ENCODE assay signal across 9 cellular contexts in the genomic region with DNA sequence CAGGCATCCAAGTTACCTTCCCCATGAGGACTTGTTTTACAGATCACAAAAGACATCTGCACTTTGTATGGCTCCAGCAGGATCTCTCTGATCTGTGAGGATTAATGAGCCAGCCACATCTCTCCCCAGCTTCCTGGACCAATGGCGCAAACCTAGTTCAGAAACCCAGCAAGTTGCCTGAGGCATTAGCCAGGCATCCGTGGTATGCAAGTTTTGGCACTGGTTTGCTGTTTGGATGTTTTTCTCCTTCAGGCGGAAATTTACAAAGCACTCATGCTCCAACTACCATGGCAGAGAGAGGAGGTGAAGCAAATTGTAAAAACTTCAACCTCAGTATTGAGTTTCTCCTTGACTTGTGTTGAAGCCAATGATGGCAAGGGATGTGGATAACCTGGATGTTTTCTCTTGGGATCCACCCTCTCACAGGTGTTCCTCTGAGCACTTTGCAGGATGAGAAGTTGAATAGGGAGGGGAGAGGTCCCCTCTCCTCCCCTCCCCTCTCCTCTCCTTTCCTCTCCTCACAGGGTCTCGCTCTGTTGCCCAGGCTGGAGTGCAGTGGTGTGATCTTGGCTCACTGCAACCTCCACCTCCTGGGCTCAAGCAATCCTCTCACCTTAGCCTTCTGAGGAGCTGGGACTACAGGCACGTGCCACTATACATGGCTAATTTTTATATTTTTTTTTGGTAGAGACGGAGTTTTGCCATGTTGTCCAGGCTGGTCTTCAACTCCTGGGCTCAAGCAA. TPM values are rescaled to one million over a fixed set of nuclear protein-coding genes. Genes with fewer than 3 reads are reported as not detected.
DNase-seq lines count a peak whose midpoint lies in the region; ATAC-seq, FAIRE-seq and TF ChIP-seq lines count a peak whose summit lies in the region.
"Had no signal": no experiment of that assay in that cellular context is flagged by ENCODE, and none has a peak within 500 bp of the region (broad histone marks: within the 10 kb centered on the region; RNA-seq: fewer than 3 reads in every experiment).

No MANE protein-coding gene starts in this region.

- no peak for ATAC-seq in HG03342 (IDR thresholded peaks at IDR 0.05; ENCODE audit: unreplicated experiment)

- H3K9me3 Mint-ChIP-seq in astrocyte (ENCODE audit: unreplicated experiment), result peaks cover 2% of the 10 kb centered on the region

- no peak overlapping the region for H3K4me3 ChIP-seq in astrocyte (ENCODE audit: insufficient read depth, low read depth, low read length)

- peak overlapping the region; percentile 38 for H3K27ac ChIP-seq in astrocyte (ENCODE audit: low read depth, low read length)

- no peak overlapping the region for H2AFZ ChIP-seq in astrocyte (ENCODE audit: low read depth, low read length)

- no peaks in the 10 kb centered on the region for H3K36me3 Mint-ChIP-seq in astrocyte (ENCODE audit: low read depth, unreplicated experiment)

- no peak overlapping the region for H3K27ac Mint-ChIP-seq in astrocyte (ENCODE audit: unreplicated experiment)

- no peak overlapping the region for H3K4me3 Mint-ChIP-seq in astrocyte (ENCODE audit: unreplicated experiment)

- no peak for TF ChIP-seq CTCF in astrocyte (IDR thresholded peaks at IDR 0.05; ENCODE audit: insufficient read depth, low read depth, low read length)

- no peaks in the 10 kb centered on the region for H4K20me1 ChIP-seq in astrocyte (ENCODE audit: insufficient read depth, low read length)

- no peaks in the 10 kb centered on the region for H3K79me2 ChIP-seq in astrocyte (ENCODE audit: insufficient read depth, low read length)

- DNase-seq in A172 (ENCODE audit: low spot score) (peak; percentile 89), HS-5 (ENCODE audit: low read depth) (peak; percentile 95), astrocyte (ENCODE audit: low read depth) (peak; percentile 97), left kidney (ENCODE audit: low read depth, low spot score) (peak; percentile 78), NCI-H82 (lab: John Stamatoyannopoulos, UW) (no peak)
- no peak for DNase-seq in NK-92 treated with Interleukin-12 subunit alpha and Interleukin-12 subunit beta, amount 100 ng/mL, for 24 hours (lab: John Stamatoyannopoulos, UW)
- no peak for DNase-seq in stimulated activated CD4-positive, alpha-beta T cell treated with anti-CD3 and anti-CD28 coated beads, Interleukin-2, amount 100 ng/mL, for 24 hours
- DNase-seq: SHP77 had no signal

- H3K4me1 Mint-ChIP-seq in astrocyte (ENCODE audit: low read depth, unreplicated experiment), result peaks cover 18% of the 10 kb centered on the region

- no peaks in the 10 kb centered on the region for H3K27me3 ChIP-seq in astrocyte (ENCODE audit: insufficient read depth, low read length)

- peaks cover 9% of the 10 kb centered on the region for H3K4me1 ChIP-seq in astrocyte (ENCODE audit: insufficient read depth, low read length)

- H3K27me3 Mint-ChIP-seq in astrocyte (ENCODE audit: low read depth, unreplicated experiment), result peaks cover 6% of the 10 kb centered on the region

- no peaks in the 10 kb centered on the region for H3K36me3 ChIP-seq in astrocyte (ENCODE audit: insufficient read depth, low read length)

- H3K4me2 ChIP-seq in astrocyte (ENCODE audit: low read length), result peak overlapping the region; percentile 50

- no peaks in the 10 kb centered on the region for H3K9me3 ChIP-seq in astrocyte (ENCODE audit: insufficient read depth, low read depth, low read length)

- peak; percentile 97 for FAIRE-seq in astrocyte (lab: Jason Lieb, UNC)

- peak overlapping the region; percentile 2 for H3K9ac ChIP-seq in astrocyte (ENCODE audit: low read length)

RNA-seq across cellular contexts. Expression of a gene that starts 25.6 kb away (rescaled TPM):
- total RNA-seq in A172 (2014; rRNA removed; shearing (Covaris generic)), result 1,393 and 1,401 TPM in 2 replicates
- total RNA-seq in astrocyte, result 1,663 and 1,692 TPM in 2 replicates

RNA-seq across cellular contexts. Expression of a gene that starts 41.6 kb away (rescaled TPM):
- total RNA-seq in A172 (2014; rRNA removed; shearing (Covaris generic)), result not detected in 2 replicates
- not detected in 2 replicates for total RNA-seq in astrocyte

Comparison
In these comparisons a context has a peak if more than half of its experiments do, and no peak if none do; other contexts are left out.
1. DNase-seq: peak in A172 (single experiment), HS-5 (single experiment), astrocyte (single experiment) and left kidney (single experiment); none in NK-92 treated with Interleukin-12 subunit alpha and Interleukin-12 subunit beta, amount 100 ng/mL, for 24 hours (single experiment), NCI-H82 (single experiment) and stimulated activated CD4-positive, alpha-beta T cell treated with anti-CD3 and anti-CD28 coated beads, Interleukin-2, amount 100 ng/mL, for 24 hours (0 of 2).